ENCODE assay signal across 9 cellular contexts in genomic region chr6:130872250-130873095, GRCh38. TPM values are rescaled to one million over a fixed set of nuclear protein-coding genes. Genes with fewer than 3 reads are reported as not detected.
DNase-seq lines count a peak whose midpoint lies in the region; ATAC-seq and TF ChIP-seq lines count a peak whose summit lies in the region.
"Had no signal": no experiment of that assay in that cellular context is flagged by ENCODE, and none has a peak within 500 bp of the region (broad histone marks: within the 10 kb centered on the region; RNA-seq: fewer than 3 reads in every experiment).

No MANE protein-coding gene starts in this region.

- H3K4me3 ChIP-seq in OCI-LY3 (ENCODE audit: low read length) (no peak overlapping the region), thyroid gland (replicated peaks in 1 of 3) (no peak overlapping the region)

- no peak overlapping the region for H3K4me3 Mint-ChIP-seq in activated T-cell treated with anti-CD3 and anti-CD28 coated beads, Interleukin-2, amount 50 U/mL, for 24 hours
- H3K4me3 Mint-ChIP-seq: stimulated activated naive CD8-positive, alpha-beta T cell treated with anti-CD3 and anti-CD28 coated beads, Interleukin-15, Interleukin-2, amounts not matched to agents 100 ng/mL and 50 ng/mL, for 24 hours had no signal

- no peak overlapping the region for H3K9ac ChIP-seq in OCI-LY3 (ENCODE audit: low read length)

- H3K27ac ChIP-seq in OCI-LY3 (ENCODE audit: low read length), result no peak overlapping the region
- H3K27ac ChIP-seq in thyroid gland, result no peak overlapping the region

- no peak overlapping the region for H3K27ac Mint-ChIP-seq in activated T-cell treated with anti-CD3 and anti-CD28 coated beads, Interleukin-2, amount 50 U/mL, for 24 hours
- H3K27ac Mint-ChIP-seq: stimulated activated naive CD8-positive, alpha-beta T cell treated with anti-CD3 and anti-CD28 coated beads, Interleukin-15, Interleukin-2, amounts not matched to agents 100 ng/mL and 50 ng/mL, for 24 hours had no signal

- no peak overlapping the region for H2AFZ ChIP-seq in OCI-LY3 (ENCODE audit: low read depth, low read length)

- H3K27me3 ChIP-seq in OCI-LY3 (ENCODE audit: low read depth, low read length) (no peaks in the 10 kb centered on the region), thyroid gland (no peaks in the 10 kb centered on the region)

- H3K9me3 ChIP-seq in OCI-LY3 (ENCODE audit: insufficient read depth, low read length) (no peaks in the 10 kb centered on the region), thyroid gland (no peaks in the 10 kb centered on the region)

- peaks cover 3% of the 10 kb centered on the region for H3K4me1 Mint-ChIP-seq in activated T-cell treated with anti-CD3 and anti-CD28 coated beads, Interleukin-2, amount 50 U/mL, for 24 hours (ENCODE audit: low read depth)

- ATAC-seq in HG03139 (IDR thresholded peaks at IDR 0.05; ENCODE audit: unreplicated experiment), result peak; percentile 59

- H3K79me2 ChIP-seq in OCI-LY3 (ENCODE audit: low read length), result no peaks in the 10 kb centered on the region

- no peaks in the 10 kb centered on the region for H4K20me1 ChIP-seq in OCI-LY3 (ENCODE audit: insufficient read depth, low read length)

- no peaks in the 10 kb centered on the region for H3K27me3 Mint-ChIP-seq in activated T-cell treated with anti-CD3 and anti-CD28 coated beads, Interleukin-2, amount 50 U/mL, for 24 hours
- H3K27me3 Mint-ChIP-seq: stimulated activated naive CD8-positive, alpha-beta T cell treated with anti-CD3 and anti-CD28 coated beads, Interleukin-15, Interleukin-2, amounts not matched to agents 100 ng/mL and 50 ng/mL, for 24 hours had no signal

- intact Hi-C loops in thyroid gland (cut with DNase I), result no loop called here

- 65 to 66% methylated on average over 8 of the region's 8 CpGs for WGBS in thyroid gland, 2 donors

- no peaks in the 10 kb centered on the region for H3K36me3 Mint-ChIP-seq in activated T-cell treated with anti-CD3 and anti-CD28 coated beads, Interleukin-2, amount 50 U/mL, for 24 hours (ENCODE audit: low read depth)

- no peak overlapping the region for H3K4me2 ChIP-seq in OCI-LY3 (ENCODE audit: low read length)

- TF ChIP-seq POLR2A in thyroid gland (IDR thresholded peaks at IDR 0.05), result no peak

- H3K36me3 ChIP-seq in OCI-LY3 (replicated peaks; ENCODE audit: low read depth, low read length) (no peaks in the 10 kb centered on the region), thyroid gland (no peaks in the 10 kb centered on the region)

- DNase-seq in NCI-H526 (lab: John Stamatoyannopoulos, UW), result peak; percentile 30 to 35
- no peak for DNase-seq in NCI-H526 treated with DMSO at 0.1 percent for 48 hours (lab: John Stamatoyannopoulos, UW)
- peak; percentile 74 for DNase-seq in activated T-cell treated with anti-CD3 and anti-CD28 coated beads, Interleukin-2, amount 50 U/mL, for 24 hours
- DNase-seq in fibroblast of the conjunctiva (ENCODE audit: low read depth), result peak; percentile 21
- peak; percentile 28 for DNase-seq in occipital lobe (lab: John Stamatoyannopoulos, UW)
- DNase-seq in thyroid gland, result peak; percentile 64 to 79

- H3K4me1 ChIP-seq in OCI-LY3 (ENCODE audit: low read length) (no peaks in the 10 kb centered on the region; the same call in 1 of the 2 replicates), thyroid gland (no peaks in the 10 kb centered on the region)

- H3K9me3 Mint-ChIP-seq in activated T-cell treated with anti-CD3 and anti-CD28 coated beads, Interleukin-2, amount 50 U/mL, for 24 hours, result no peaks in the 10 kb centered on the region
- H3K9me3 Mint-ChIP-seq: stimulated activated naive CD8-positive, alpha-beta T cell treated with anti-CD3 and anti-CD28 coated beads, Interleukin-15, Interleukin-2, amounts not matched to agents 100 ng/mL and 50 ng/mL, for 24 hours had no signal

- TF ChIP-seq CTCF in OCI-LY3 (IDR thresholded peaks at IDR 0.05; ENCODE audit: low read depth, low read length) (peak; percentile 81), thyroid gland (IDR thresholded peaks at IDR 0.05) (peak; percentile 56 to 87 (median 62))

RNA-seq across cellular contexts. Expression of gene SMLR1, which starts 45.3 kb away (rescaled TPM):
- total RNA-seq in occipital lobe (not detected), thyroid gland (not detected)
